16 cellular contexts compared by ENCODE assay signal in the genomic region with DNA sequence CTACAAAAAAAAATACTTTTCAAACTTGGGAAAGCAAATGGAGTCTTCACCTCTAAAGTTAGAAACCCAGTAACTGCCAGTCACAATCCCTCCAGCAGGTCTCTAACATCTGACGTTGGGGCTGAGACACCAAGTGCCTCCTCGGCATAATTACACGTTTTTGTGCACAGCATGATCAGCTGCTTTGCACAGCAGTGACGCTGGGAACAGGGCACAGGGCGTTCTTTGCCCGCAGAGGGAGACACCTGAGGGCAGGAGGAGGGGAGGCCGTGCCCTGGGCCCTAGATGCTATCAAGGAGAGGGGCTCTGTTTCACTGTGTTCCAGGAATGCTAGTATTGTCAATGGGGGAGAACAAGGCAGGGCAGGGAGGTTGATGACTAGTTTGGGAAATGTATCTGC.
"Had no signal": no experiment of that assay in that cellular context is flagged by ENCODE, and none has a peak within 500 bp of the region (broad histone marks: within the 10 kb centered on the region; RNA-seq: fewer than 3 reads in every experiment).

No MANE protein-coding gene starts in this region.

- H3K27me3 ChIP-seq: cardiac muscle cell, hepatocyte, sigmoid colon, stomach, testis, upper lobe of right lung had no signal

- H3K27ac ChIP-seq: cardiac muscle cell, hepatocyte, stomach, testis, upper lobe of right lung had no signal

- DNase-seq: activated CD4-positive, alpha-beta T cell treated with anti-CD3 and anti-CD28 coated beads, Interleukin-2, amount 50 U/mL, for 48 hours; activated T-cell treated with anti-CD3 and anti-CD28 coated beads for 4 hours; amniotic stem cell; dermis blood vessel endothelial cell; effector memory CD8-positive, alpha-beta T cell; left cardiac atrium; nucleus accumbens; posterior cingulate gyrus; sigmoid colon; stimulated activated CD4-positive, alpha-beta T cell treated with anti-CD3 and anti-CD28 coated beads, Interleukin-4, amount 100 ng/mL, for 24 hours; stomach; testis; upper lobe of right lung had no signal

- ATAC-seq: effector memory CD8-positive, alpha-beta T cell; left cardiac atrium; stimulated activated effector memory CD8-positive, alpha-beta T cell treated with anti-CD3 and anti-CD28 coated beads, Interleukin-12 subunit alpha, Interleukin-12 subunit beta, amount 100 ng/mL, for 72 hours; upper lobe of right lung had no signal

- H3K4me1 ChIP-seq: testis, upper lobe of right lung had no signal

- H3K4me3 ChIP-seq: cardiac muscle cell, hepatocyte, sigmoid colon, stomach, testis, upper lobe of right lung had no signal

- H3K9me3 ChIP-seq: sigmoid colon, stomach, testis, upper lobe of right lung had no signal
